2 cellular contexts compared by ENCODE assay signal in the genomic region with DNA sequence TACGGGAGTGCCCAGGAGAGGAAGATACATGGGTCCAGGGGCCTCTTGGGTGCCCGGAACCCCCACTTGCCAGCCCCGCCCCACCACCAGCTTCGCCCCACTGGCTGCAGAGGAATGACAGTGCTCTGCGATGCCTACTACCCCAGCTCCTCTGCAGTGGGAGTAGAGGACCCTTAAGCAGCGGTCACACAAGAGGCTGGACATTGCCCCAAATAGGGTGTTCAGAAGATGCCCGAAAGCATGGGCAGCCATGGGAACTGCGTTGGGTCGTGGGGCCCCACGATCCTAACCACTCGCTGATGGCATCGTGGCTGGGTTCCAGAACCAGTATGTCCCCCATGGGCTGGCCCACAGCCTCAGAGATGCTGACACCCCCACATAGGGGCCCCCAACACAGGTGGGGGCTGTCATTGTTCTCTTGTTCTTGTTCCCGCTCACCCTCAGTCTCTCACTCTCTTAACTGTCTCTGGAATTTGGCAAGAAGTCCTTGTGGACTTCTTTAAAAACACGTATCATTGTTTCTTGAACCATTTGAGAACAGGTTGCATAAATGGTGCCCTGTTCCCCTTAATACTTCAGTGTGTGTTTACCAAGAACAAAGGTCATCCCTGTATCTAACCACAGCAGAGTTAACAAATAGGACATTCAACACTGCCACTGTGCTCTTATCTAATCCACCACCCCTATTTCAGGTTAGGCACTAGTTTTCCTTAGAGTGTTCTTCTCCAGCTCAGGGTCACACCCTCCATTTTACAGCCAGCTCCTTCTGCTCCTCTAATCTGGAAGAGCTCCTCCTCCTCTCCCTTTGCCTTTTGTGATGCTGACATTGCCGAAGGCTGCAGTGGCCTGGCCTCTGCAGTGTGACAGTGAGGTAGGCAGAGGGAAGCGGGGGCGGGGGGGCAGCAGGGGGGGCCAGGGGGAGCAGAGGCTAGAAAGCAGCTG.
A peak's percentile ranks its signal among the peaks of the same experiment; 100 is the strongest.
TF ChIP-seq lines count a peak whose summit lies in the region.

No MANE protein-coding gene starts in this region.

TF ChIP-seq in A549, 52 proteins besides CTCF, POLR2A, EP300 and RAD21:
- TF ChIP-seq PHF8 (IDR thresholded peaks at IDR 0.05; ENCODE audit: borderline replicate concordance, low read depth): no peak
- TF ChIP-seq KDM1A (IDR thresholded peaks at IDR 0.05; ENCODE audit: low read depth): no peak
- TF ChIP-seq POLR2AphosphoS2 (conservative IDR thresholded peaks at IDR 0.05; ENCODE audit: low read length): 0 out of 2 replicates have a peak, but pooled peaks have one; percentile 53
- TF ChIP-seq GATA3 (IDR thresholded peaks at IDR 0.05; ENCODE audit: borderline replicate concordance): peak; percentile 35; the same call in 1 of the 2 replicates
- 0 out of 3 replicates have a peak, but pooled peaks have one; percentile 8 for TF ChIP-seq SMC3 (IDR thresholded peaks at IDR 0.05)
- TF ChIP-seq HOXB5 (CRISPR knock-in tag; IDR thresholded peaks at IDR 0.05): no peak
- TF ChIP-seq TFCP2L1 (CRISPR knock-in tag; IDR thresholded peaks at IDR 0.05): no peak
- no peak for TF ChIP-seq RARB (CRISPR knock-in tag; IDR thresholded peaks at IDR 0.05)
- peak in 1 of 2 experiments; percentile 58; a peak in 1 of 4 replicates for TF ChIP-seq CEBPB (IDR thresholded peaks at IDR 0.05)
TF ChIP-seq in A549: peak in this region for 4.

TF ChIP-seq in GM12878, 131 proteins besides CTCF, POLR2A, EP300 and RAD21:
- TF ChIP-seq POLR2AphosphoS2 (IDR thresholded peaks at IDR 0.05; ENCODE audit: low read depth, low read length) (0 out of 2 replicates have a peak, but pooled peaks have one; percentile 7), NFIC (IDR thresholded peaks at IDR 0.05; ENCODE audit: low read depth, low read length) (no peak)
